Comparison of ENCODE assay signal across 11 cellular contexts in genomic region chr17:75634376-75634740, GRCh38. TPM values are rescaled to one million over a fixed set of nuclear protein-coding genes. Genes with fewer than 3 reads are reported as not detected.
A peak's percentile ranks its signal among the peaks of the same experiment; 100 is the strongest.
DNase-seq lines count a peak whose midpoint lies in the region; ATAC-seq and TF ChIP-seq lines count a peak whose summit lies in the region.
"Had no signal": no experiment of that assay in that cellular context is flagged by ENCODE, and none has a peak within 500 bp of the region (broad histone marks: within the 10 kb centered on the region; RNA-seq: fewer than 3 reads in every experiment).

No MANE protein-coding gene starts in this region.

- H3K4me3 Mint-ChIP-seq in T-helper 17 cell, result no peak overlapping the region
- no peak overlapping the region for H3K4me3 Mint-ChIP-seq in naive thymus-derived CD8-positive, alpha-beta T cell
- H3K4me3 Mint-ChIP-seq: activated T-cell treated with anti-CD3 and anti-CD28 coated beads, Interleukin-2, amount 50 U/mL, for 72 hours; stimulated activated effector memory CD8-positive, alpha-beta T cell treated with anti-CD3 and anti-CD28 coated beads, Interleukin-12 subunit alpha, Interleukin-12 subunit beta, amount 100 ng/mL, for 72 hours had no signal

- CTCF ChIA-PET in PC-9 (lab: Charles Lee), result interaction anchor here (0.5 to 2.5 kb wide), 16 partner anchors 9 to 219 kb away, joined by 3 to 49 read pairs (median 6); partner anchors contain the start of genes RECQL5 and SAP30BP

- no peak overlapping the region for H3K27ac Mint-ChIP-seq in T-helper 17 cell
- peak overlapping the region in 2 of 10 donors; percentile 56 to 86 for H3K27ac Mint-ChIP-seq in naive thymus-derived CD8-positive, alpha-beta T cell
- H3K27ac Mint-ChIP-seq: activated T-cell treated with anti-CD3 and anti-CD28 coated beads, Interleukin-2, amount 50 U/mL, for 72 hours; stimulated activated effector memory CD8-positive, alpha-beta T cell treated with anti-CD3 and anti-CD28 coated beads, Interleukin-12 subunit alpha, Interleukin-12 subunit beta, amount 100 ng/mL, for 72 hours had no signal

- POLR2A ChIA-PET in PC-9 (lab: Charles Lee; ENCODE audit: unreplicated experiment), result interaction anchor here (0.6 to 0.7 kb wide), 3 partner anchors 30 to 123 kb away, joined by 3 to 9 read pairs (median 4); partner anchors contain the start of gene RECQL5
- POLR2A ChIA-PET in naive thymus-derived CD8-positive, alpha-beta T cell (lab: Charles Lee), result interaction anchor here (0.9 to 2.3 kb wide), 5 partner anchors 13 to 187 kb away, joined by 3 to 6 read pairs (median 4); partner anchors contain the start of genes RECQL5 and SAP30BP

- WGBS in ectodermal cell, 2 experiments, result 41 to 45% methylated on average over 9 of the region's 9 CpGs

- TF ChIP-seq CTCF in PC-9 (conservative IDR thresholded peaks at IDR 0.05) (no peak), tibial artery (IDR thresholded peaks at IDR 0.05) (no peak)

- DNase-seq in PC-9, result no peak
- DNase-seq in tibial artery, result no peak
- no peak for DNase-seq in T-helper 17 cell
- no peak for DNase-seq in naive thymus-derived CD8-positive, alpha-beta T cell

- no TSS peak for BruUV-seq in PC-9 (replicated peaks; lab: Mats Ljungman, UMichigan)

- H3K27me3 Mint-ChIP-seq in T-helper 17 cell, result no peaks in the 10 kb centered on the region
- H3K27me3 Mint-ChIP-seq in naive thymus-derived CD8-positive, alpha-beta T cell, result no peaks in the 10 kb centered on the region

- H3K36me3 ChIP-seq in PC-9 (ENCODE audit: low read depth), result no peaks in the 10 kb centered on the region
- H3K36me3 ChIP-seq in ectodermal cell (ENCODE audit: control insufficient read depth, insufficient read depth, low read length), result no peaks in the 10 kb centered on the region
- peaks cover 0 to 6% of the 10 kb centered on the region in 2 donors for H3K36me3 ChIP-seq in mucosa of rectum (ENCODE audit: control insufficient read depth in 2 of 2, insufficient read depth in 2 of 2, low read length in 2 of 2)
- peaks cover 0 to 50% (median 0%) of the 10 kb centered on the region in 3 donors for H3K36me3 ChIP-seq in tibial artery

- H4K20me1 ChIP-seq in PC-9 (ENCODE audit: insufficient read depth), result peaks cover 12% of the 10 kb centered on the region

- peak overlapping the region; percentile 72 for H3K4me2 ChIP-seq in PC-9

- ATAC-seq in T-helper 17 cell (no peak), HG02884 (IDR thresholded peaks at IDR 0.05; ENCODE audit: unreplicated experiment) (no peak)
- no peak for ATAC-seq in naive thymus-derived CD8-positive, alpha-beta T cell
- ATAC-seq: stimulated activated effector memory CD8-positive, alpha-beta T cell treated with anti-CD3 and anti-CD28 coated beads, Interleukin-12 subunit alpha, Interleukin-12 subunit beta, amount 100 ng/mL, for 72 hours had no signal

- H3F3A ChIP-seq in PC-9 (ENCODE audit: insufficient read depth, low read depth), result peaks cover 13% of the 10 kb centered on the region

- H3K9me3 ChIP-seq in PC-9 (ENCODE audit: insufficient read depth, low read depth) (no peaks in the 10 kb centered on the region), ectodermal cell (ENCODE audit: control insufficient read depth, low read length) (no peaks in the 10 kb centered on the region), mucosa of rectum (ENCODE audit: control insufficient read depth in 2 of 2, low read length in 2 of 2) (no peaks in the 10 kb centered on the region), tibial artery (no peaks in the 10 kb centered on the region), T-helper 17 cell (ENCODE audit: control insufficient read depth, low read length, poor library complexity, severe bottlenecking) (no peaks in the 10 kb centered on the region)

- no peaks in the 10 kb centered on the region for H3K9me3 Mint-ChIP-seq in naive thymus-derived CD8-positive, alpha-beta T cell
- H3K9me3 Mint-ChIP-seq: activated T-cell treated with anti-CD3 and anti-CD28 coated beads, Interleukin-2, amount 50 U/mL, for 72 hours; stimulated activated effector memory CD8-positive, alpha-beta T cell treated with anti-CD3 and anti-CD28 coated beads, Interleukin-12 subunit alpha, Interleukin-12 subunit beta, amount 100 ng/mL, for 72 hours had no signal

- H3K4me1 ChIP-seq in PC-9 (replicated peaks; ENCODE audit: insufficient read depth) (peaks cover 24% of the 10 kb centered on the region), ectodermal cell (ENCODE audit: control insufficient read depth, insufficient read depth, low read length) (peaks cover 38% of the 10 kb centered on the region), mucosa of rectum (ENCODE audit: control insufficient read depth in 2 of 2, insufficient read depth in 2 of 2, low read length in 2 of 2) (peaks cover 46 to 56% of the 10 kb centered on the region in 2 donors), tibial artery (peaks cover 10 to 27% (median 20%) of the 10 kb centered on the region in 4 donors)

- intact Hi-C loops in PC-9 (cut with micrococcal nuclease; ENCODE audit: unreplicated experiment) (loop anchor here (5.0 kb wide), 1 partner anchor 33 kb away; the partner anchor contains the start of genes RECQL5 and SAP30BP), tibial artery (cut with DNase I; ENCODE audit: low total_unique reads) (loop anchor here (5.0 kb wide), 1 partner anchor 33 kb away; the partner anchor contains the start of genes RECQL5 and SAP30BP)

- H3K27me3 ChIP-seq in PC-9 (ENCODE audit: insufficient read depth, low read depth) (no peaks in the 10 kb centered on the region), ectodermal cell (ENCODE audit: control insufficient read depth, insufficient read depth, low read length, poor library complexity, severe bottlenecking) (no peaks in the 10 kb centered on the region), mucosa of rectum (ENCODE audit: control insufficient read depth in 2 of 2, insufficient read depth in 2 of 2, low read length in 2 of 2) (no peaks in the 10 kb centered on the region), tibial artery (no peaks in the 10 kb centered on the region)

- peaks cover 3% of the 10 kb centered on the region for H3K4me1 Mint-ChIP-seq in T-helper 17 cell
- peaks cover 3 to 13% (median 6%) of the 10 kb centered on the region in 4 donors for H3K4me1 Mint-ChIP-seq in naive thymus-derived CD8-positive, alpha-beta T cell

- H3K27ac ChIP-seq in PC-9 (no peak overlapping the region), ectodermal cell (ENCODE audit: insufficient read depth, low read depth, low read length, poor library complexity, severe bottlenecking) (peak overlapping the region; percentile 79), mucosa of rectum (ENCODE audit: low read depth in 2 of 2, low read length in 2 of 2) (peak overlapping the region in 1 of 2 donors; percentile 80), tibial artery (peak overlapping the region; percentile 72 to 76)
- H3K27ac ChIP-seq: SK-N-MC had no signal

- H3K4me3 ChIP-seq in PC-9 (no peak overlapping the region), ectodermal cell (ENCODE audit: insufficient read depth, low read depth, low read length) (peak overlapping the region; percentile 16), mucosa of rectum (ENCODE audit: low read length in 2 of 2) (peak overlapping the region; percentile 30 to 31), tibial artery (no peak overlapping the region)
- H3K4me3 ChIP-seq: SK-N-MC had no signal

- no peaks in the 10 kb centered on the region for H3K9me2 ChIP-seq in PC-9 (ENCODE audit: insufficient read depth)

- H3K36me3 Mint-ChIP-seq in T-helper 17 cell (ENCODE audit: low read depth), result no peaks in the 10 kb centered on the region
- no peaks in the 10 kb centered on the region for H3K36me3 Mint-ChIP-seq in naive thymus-derived CD8-positive, alpha-beta T cell

- H2AFZ ChIP-seq in PC-9, result no peak overlapping the region

- H3K9ac ChIP-seq in mucosa of rectum (ENCODE audit: low read depth in 1 of 2, low read length in 2 of 2), result peak overlapping the region in 1 of 2 donors; percentile 64

- no peaks in the 10 kb centered on the region for H3K79me2 ChIP-seq in PC-9 (ENCODE audit: low read depth)

RNA-seq across cellular contexts. Expression of gene SMIM5, which starts 1.1 kb away (rescaled TPM):
- total RNA-seq in PC-9 (2021), result 0.31 and 0.40 TPM in 2 replicates
- polyA plus RNA-seq in ectodermal cell (2013, experiment 1 of 4), result not detected
- not detected for polyA plus RNA-seq in ectodermal cell (2013, experiment 2 of 4)
- polyA plus RNA-seq in ectodermal cell (2013, experiment 3 of 4), result not detected
- polyA plus RNA-seq in ectodermal cell (2013, experiment 4 of 4), result not detected
- total RNA-seq in T-helper 17 cell, result 1 to 10 TPM in 1 of 2 donors, under 1 TPM in 1; 0.40 to 8.4 TPM
- total RNA-seq in naive thymus-derived CD8-positive, alpha-beta T cell, result 1 to 10 TPM in 1 of 2 experiments, under 1 TPM in 1; 0.82 to 1.3 TPM
- polyA plus RNA-seq in naive thymus-derived CD8-positive, alpha-beta T cell, result under 1 TPM in 2 of 3 donors, not detected in 1; 0.06 to 0.13 TPM
- total RNA-seq: H4 had no signal

RNA-seq across cellular contexts. Expression of gene RECQL5, which starts 32.6 kb away (rescaled TPM):
- total RNA-seq in PC-9 (2021) (41.0 and 44.2 TPM in 2 replicates), T-helper 17 cell (10 to 100 TPM; 24.1 to 30.6 TPM)
- 56.7 TPM for polyA plus RNA-seq in ectodermal cell (2013, experiment 1 of 4)
- 52.6 TPM for polyA plus RNA-seq in ectodermal cell (2013, experiment 2 of 4)
- 39.8 TPM for polyA plus RNA-seq in ectodermal cell (2013, experiment 3 of 4)
- 45.1 TPM for polyA plus RNA-seq in ectodermal cell (2013, experiment 4 of 4)
- 10 to 100 TPM; 76.0 to 79.0 TPM for total RNA-seq in naive thymus-derived CD8-positive, alpha-beta T cell
- 10 to 100 TPM; 12.3 to 23.4 (median 19.3) TPM for polyA plus RNA-seq in naive thymus-derived CD8-positive, alpha-beta T cell

RNA-seq across cellular contexts. Expression of gene SAP30BP, which starts 32.8 kb away (rescaled TPM):
- total RNA-seq in PC-9 (2021) (79.5 and 80.3 TPM in 2 replicates), T-helper 17 cell (100 to 1,000 TPM; 178 to 235 TPM)
- 94.4 TPM for polyA plus RNA-seq in ectodermal cell (2013, experiment 1 of 4)
- polyA plus RNA-seq in ectodermal cell (2013, experiment 2 of 4), result 98.3 TPM
- 77.8 TPM for polyA plus RNA-seq in ectodermal cell (2013, experiment 3 of 4)
- 88.4 TPM for polyA plus RNA-seq in ectodermal cell (2013, experiment 4 of 4)
- 100 to 1,000 TPM in 1 of 2 experiments, 10 to 100 TPM in 1; 99.2 to 121 TPM for total RNA-seq in naive thymus-derived CD8-positive, alpha-beta T cell
- polyA plus RNA-seq in naive thymus-derived CD8-positive, alpha-beta T cell, result 10 to 100 TPM; 57.8 to 72.0 (median 69.6) TPM

RNA-seq across cellular contexts. Expression of gene MYO15B, which starts 46.8 kb away (rescaled TPM):
- 53.5 and 79.7 TPM in 2 replicates for total RNA-seq in PC-9 (2021)
- polyA plus RNA-seq in ectodermal cell (2013, experiment 1 of 4), result 13.1 TPM
- polyA plus RNA-seq in ectodermal cell (2013, experiment 2 of 4), result 21.9 TPM
- polyA plus RNA-seq in ectodermal cell (2013, experiment 3 of 4), result 15.9 TPM
- 22.8 TPM for polyA plus RNA-seq in ectodermal cell (2013, experiment 4 of 4)
- total RNA-seq in T-helper 17 cell, result 10 to 100 TPM; 42.2 to 69.3 TPM
- 100 to 1,000 TPM; 412 to 418 TPM for total RNA-seq in naive thymus-derived CD8-positive, alpha-beta T cell
- polyA plus RNA-seq in naive thymus-derived CD8-positive, alpha-beta T cell, result 1 to 10 TPM; 1.9 to 3.2 (median 2.5) TPM

Comparison
In these comparisons a context has a peak if more than half of its experiments do, and no peak if none do; other contexts are left out.
1. H3K4me3 ChIP-seq: peak in ectodermal cell (single experiment) and mucosa of rectum (2 of 2); none in PC-9 (single experiment) and tibial artery (0 of 2).